ENCODE assay signal across 33 cellular contexts in genomic region chr4:187354740-187355139, GRCh38.
"Had no signal": no experiment of that assay in that cellular context is flagged by ENCODE, and none has a peak within 500 bp of the region (broad histone marks: within the 10 kb centered on the region; RNA-seq: fewer than 3 reads in every experiment).

No MANE protein-coding gene starts in this region.

- H3K4me3 Mint-ChIP-seq: activated naive CD4-positive, alpha-beta T cell treated with anti-CD3 and anti-CD28 coated beads, Interleukin-2, amount 10 ng/mL, durations not matched to agents 7 days and 5 days; activated T-helper 1 cell treated with anti-CD3 and anti-CD28 coated beads, Interleukin-12 subunit alpha, Interleukin-12 subunit beta, Interleukin-2, Interleukin-4 antibody, amounts not matched to agents 30 ng/mL and 10 ng/mL and 1 ng/mL, durations not matched to agents 14 hours and 24 hours and 36 hours; dendritic cell treated with granulocyte-macrophage colony-stimulating factor and Interleukin-4, amounts not matched to agents 40 ng/mL and 50 ng/mL, for 4 days; immature natural killer cell; natural killer cell treated with Interleukin-12 subunit alpha and Interleukin-12 subunit beta and Interleukin-15 and Interleukin-18, amount 100 ng/mL, for 72 hours; stimulated activated memory B cell treated with anti-CD40 and anti-IgM and Interleukin-4, amounts not matched to agents 10 μg/mL and 1 μg/mL and 100 μg/mL, for 72 hours; stimulated activated naive CD8-positive, alpha-beta T cell treated with anti-CD3 and anti-CD28 coated beads, Interleukin-15, amount 100 ng/mL, for 72 hours; T-helper 2 cell treated with Interferon-gamma antibody and Interleukin-4, amounts not matched to agents 5 μg/mL and 100 μg/mL, for 36 hours had no signal

- ATAC-seq: gastroesophageal sphincter; left lung; mucosa of descending colon; natural killer cell treated with Interleukin-12 subunit alpha and Interleukin-12 subunit beta and Interleukin-15 and Interleukin-18, amount 100 ng/mL, for 72 hours; stimulated activated memory B cell treated with anti-CD40 and anti-IgM and Interleukin-4, amounts not matched to agents 10 μg/mL and 1 μg/mL and 100 μg/mL, for 72 hours; stimulated activated naive CD8-positive, alpha-beta T cell treated with anti-CD3 and anti-CD28 coated beads, Interleukin-15, amount 100 ng/mL, for 72 hours had no signal

- H3K4me3 ChIP-seq: gastroesophageal sphincter, left lung, lung, mucosa of descending colon, sigmoid colon, upper lobe of left lung, vagina had no signal

- H3K36me3 Mint-ChIP-seq: activated naive CD4-positive, alpha-beta T cell treated with anti-CD3 and anti-CD28 coated beads, Interleukin-2, amount 10 ng/mL, durations not matched to agents 7 days and 5 days; immature natural killer cell; natural killer cell treated with Interleukin-12 subunit alpha and Interleukin-12 subunit beta and Interleukin-15 and Interleukin-18, amount 100 ng/mL, for 72 hours; stimulated activated memory B cell treated with anti-CD40 and anti-IgM and Interleukin-4, amounts not matched to agents 10 μg/mL and 1 μg/mL and 100 μg/mL, for 72 hours had no signal

- FAIRE-seq: astrocyte, small intestine had no signal

- H3K27me3 ChIP-seq: brain microvascular endothelial cell, gastroesophageal sphincter, left lung, sigmoid colon, upper lobe of left lung, vagina had no signal

- H3K9me3 ChIP-seq: gastroesophageal sphincter, left lung, mucosa of descending colon, sigmoid colon, upper lobe of left lung, vagina had no signal

- H3K27ac ChIP-seq: brain microvascular endothelial cell, gastroesophageal sphincter, left lung, sigmoid colon, upper lobe of left lung, vagina had no signal

- DNase-seq: activated CD4-positive, alpha-beta T cell treated with anti-CD3 and anti-CD28 coated beads for 4 hours; activated CD4-positive, alpha-beta T cell treated with anti-CD3 and anti-CD28 coated beads, Interleukin-2, amount 50 U/mL, for 4 hours; activated CD4-positive, CD25-positive, alpha-beta regulatory T cell; activated CD8-positive, alpha-beta memory T cell treated with anti-CD3 and anti-CD28 coated beads for 24 hours; activated gamma-delta T cell; activated naive CD4-positive, alpha-beta T cell treated with anti-CD3 and anti-CD28 coated beads, Interleukin-2, amount 10 ng/mL, durations not matched to agents 7 days and 5 days; amniotic stem cell; brain microvascular endothelial cell; central memory CD4-positive, alpha-beta T cell; effector CD4-positive, alpha-beta T cell; head of caudate nucleus; hippocampal formation; immature natural killer cell; left lung; mucosa of descending colon; sigmoid colon; small intestine; stimulated activated CD4-positive, alpha-beta T cell treated with anti-CD3 and anti-CD28 coated beads, Interleukin-1b, Interleukin-23, amount 100 ng/mL, for 48 hours; stimulated activated CD4-positive, alpha-beta T cell treated with anti-CD3 and anti-CD28 coated beads, Interleukin-4, amount 100 ng/mL, for 4 hours; stimulated activated CD8-positive, alpha-beta memory T cell treated with anti-CD3 and anti-CD28 coated beads, Interleukin-4, amount 100 ng/mL, for 48 hours; stimulated activated naive CD8-positive, alpha-beta T cell treated with anti-CD3 and anti-CD28 coated beads, Interleukin-15, amount 100 ng/mL, for 72 hours; substantia nigra; T-helper 1 cell; upper lobe of left lung had no signal

- H3K36me3 ChIP-seq: brain microvascular endothelial cell, gastroesophageal sphincter, left lung, sigmoid colon, upper lobe of left lung, vagina had no signal

- H3K4me1 Mint-ChIP-seq: activated naive CD4-positive, alpha-beta T cell treated with anti-CD3 and anti-CD28 coated beads, Interleukin-2, amount 10 ng/mL, durations not matched to agents 7 days and 5 days; immature natural killer cell; stimulated activated memory B cell treated with anti-CD40 and anti-IgM and Interleukin-4, amounts not matched to agents 10 μg/mL and 1 μg/mL and 100 μg/mL, for 72 hours; stimulated activated naive CD8-positive, alpha-beta T cell treated with anti-CD3 and anti-CD28 coated beads, Interleukin-15, amount 100 ng/mL, for 72 hours had no signal

- H3K27ac Mint-ChIP-seq: activated naive CD4-positive, alpha-beta T cell treated with anti-CD3 and anti-CD28 coated beads, Interleukin-2, amount 10 ng/mL, durations not matched to agents 7 days and 5 days; activated T-helper 1 cell treated with anti-CD3 and anti-CD28 coated beads, Interleukin-12 subunit alpha, Interleukin-12 subunit beta, Interleukin-2, Interleukin-4 antibody, amounts not matched to agents 30 ng/mL and 10 ng/mL and 1 ng/mL, durations not matched to agents 14 hours and 24 hours and 36 hours; dendritic cell treated with granulocyte-macrophage colony-stimulating factor and Interleukin-4, amounts not matched to agents 40 ng/mL and 50 ng/mL, for 4 days; immature natural killer cell; natural killer cell treated with Interleukin-12 subunit alpha and Interleukin-12 subunit beta and Interleukin-15 and Interleukin-18, amount 100 ng/mL, for 72 hours; stimulated activated memory B cell treated with anti-CD40 and anti-IgM and Interleukin-4, amounts not matched to agents 10 μg/mL and 1 μg/mL and 100 μg/mL, for 72 hours; stimulated activated naive CD8-positive, alpha-beta T cell treated with anti-CD3 and anti-CD28 coated beads, Interleukin-15, amount 100 ng/mL, for 72 hours; T-helper 2 cell treated with Interferon-gamma antibody and Interleukin-4, amounts not matched to agents 5 μg/mL and 100 μg/mL, for 36 hours had no signal

- H3K27me3 Mint-ChIP-seq: activated naive CD4-positive, alpha-beta T cell treated with anti-CD3 and anti-CD28 coated beads, Interleukin-2, amount 10 ng/mL, durations not matched to agents 7 days and 5 days; dendritic cell treated with granulocyte-macrophage colony-stimulating factor and Interleukin-4, amounts not matched to agents 40 ng/mL and 50 ng/mL, for 4 days; natural killer cell treated with Interleukin-12 subunit alpha and Interleukin-12 subunit beta and Interleukin-15 and Interleukin-18, amount 100 ng/mL, for 72 hours; stimulated activated memory B cell treated with anti-CD40 and anti-IgM and Interleukin-4, amounts not matched to agents 10 μg/mL and 1 μg/mL and 100 μg/mL, for 72 hours; stimulated activated naive CD8-positive, alpha-beta T cell treated with anti-CD3 and anti-CD28 coated beads, Interleukin-15, amount 100 ng/mL, for 72 hours had no signal

- H3K4me1 ChIP-seq: gastroesophageal sphincter, left lung, sigmoid colon, upper lobe of left lung, vagina had no signal
